8 cellular contexts compared by ENCODE assay signal in genomic region chr12:10211101-10211974, GRCh38. TPM values are rescaled to one million over a fixed set of nuclear protein-coding genes. Genes with fewer than 3 reads are reported as not detected.
DNase-seq lines count a peak whose midpoint lies in the region; ATAC-seq and TF ChIP-seq lines count a peak whose summit lies in the region.

No MANE protein-coding gene starts in this region.

- H3K27ac Mint-ChIP-seq in nephron = peak overlapping the region; percentile 68 to 99 (median 98)

- peaks cover 24% of the 10 kb centered on the region for H3K4me1 Mint-ChIP-seq in nephron

- peak overlapping the region; percentile 96 to 97 (median 97) for H3K4me3 Mint-ChIP-seq in nephron

- H3K27ac ChIP-seq in 22Rv1 (peak overlapping the region; percentile 65), caudate nucleus (ENCODE audit: low read depth, low read length) (peak overlapping the region; percentile 99)

- DNase-seq in HT1080 (ENCODE audit: low read depth) = peak; percentile 81
- DNase-seq in caudate nucleus (lab: John Stamatoyannopoulos, UW) = peak in 1 of 61 donors; percentile 18
- no peak for DNase-seq in midbrain (lab: John Stamatoyannopoulos, UW)
- DNase-seq in cerebellar nuclear complex (lab: John Stamatoyannopoulos, UW) = no peak

- TF ChIP-seq CTCF in 22Rv1 (IDR thresholded peaks at IDR 0.05) = no peak
- no peak for TF ChIP-seq CTCF in nephron (IDR thresholded peaks at IDR 0.05; ENCODE audit: unreplicated experiment in 3 of 3)

- no peaks in the 10 kb centered on the region for H3K36me3 Mint-ChIP-seq in nephron (ENCODE audit: low read depth)

- H3K9me3 Mint-ChIP-seq in nephron = no peaks in the 10 kb centered on the region

- no peaks in the 10 kb centered on the region for H3K27me3 Mint-ChIP-seq in nephron (ENCODE audit: low read depth)

- ATAC-seq in HG02981 (IDR thresholded peaks at IDR 0.05; ENCODE audit: unreplicated experiment) (no peak), HG03108 (IDR thresholded peaks at IDR 0.05; ENCODE audit: unreplicated experiment) (no peak)

RNA-seq across cellular contexts. Expression of gene GABARAPL1, which starts 1.3 kb away (rescaled TPM):
- 2.3 and 3.9 TPM in 2 replicates for total RNA-seq in HT1080 (2014; rRNA removed; shearing (Covaris generic))
- 18.9 and 19.0 TPM in 2 replicates for polyA plus RNA-seq in HT1080 (2015; cell fraction: cytosol; rRNA removed)
- polyA plus RNA-seq in HT1080 (2015; cell fraction: nucleus; rRNA removed) = 18.6 and 21.0 TPM in 2 replicates

RNA-seq across cellular contexts. Expression of gene TMEM52B, which starts 32.5 kb away (rescaled TPM):
- total RNA-seq in HT1080 (2014; rRNA removed; shearing (Covaris generic)) = 0.07 TPM in 1 of 2 replicates, not detected in the other
- polyA plus RNA-seq in HT1080 (2015; cell fraction: cytosol; rRNA removed) = 0.02 TPM in 1 of 2 replicates, not detected in the other
- not detected in 2 replicates for polyA plus RNA-seq in HT1080 (2015; cell fraction: nucleus; rRNA removed)

RNA-seq across cellular contexts. Expression of gene OLR1, which starts 39.4 kb away (rescaled TPM):
- not detected in 2 replicates for total RNA-seq in HT1080 (2014; rRNA removed; shearing (Covaris generic))
- polyA plus RNA-seq in HT1080 (2015; cell fraction: cytosol; rRNA removed) = 0.23 TPM in 1 of 2 replicates, not detected in the other
- 0.10 and 0.24 TPM in 2 replicates for polyA plus RNA-seq in HT1080 (2015; cell fraction: nucleus; rRNA removed)
